ENCODE assay signal across 22 cellular contexts in the genomic region with DNA sequence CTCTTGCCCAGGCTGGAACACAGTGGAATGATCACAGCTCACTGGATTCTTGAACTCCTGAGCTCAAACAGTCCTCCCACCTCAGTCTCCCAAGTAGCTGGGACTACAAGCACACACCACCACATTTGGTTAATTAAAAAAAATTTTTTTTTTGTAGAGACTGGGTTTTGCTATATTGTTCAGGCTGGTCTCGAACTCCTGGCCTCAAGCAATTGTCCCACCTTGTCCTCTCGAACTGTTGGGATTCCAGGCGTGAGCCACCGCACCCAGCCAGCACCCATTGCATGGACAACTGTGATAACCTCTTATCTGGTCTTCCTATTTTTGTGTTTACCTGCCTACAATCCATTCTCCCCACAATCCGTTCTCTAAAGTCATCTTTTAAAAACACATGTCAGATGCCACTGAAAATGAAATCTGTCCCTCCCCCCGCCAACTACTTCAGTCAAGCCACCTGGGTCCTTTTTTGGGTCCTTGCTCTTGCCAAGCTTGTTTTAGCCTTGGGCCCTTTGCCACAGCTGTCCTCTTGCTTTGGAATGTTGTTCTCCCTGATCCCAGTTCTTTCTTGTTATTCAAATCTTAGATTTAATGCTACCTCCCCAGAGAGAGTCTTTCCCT.
DNase-seq lines count a peak whose midpoint lies in the region; ATAC-seq and TF ChIP-seq lines count a peak whose summit lies in the region.
"Had no signal": no experiment of that assay in that cellular context is flagged by ENCODE, and none has a peak within 500 bp of the region (broad histone marks: within the 10 kb centered on the region; RNA-seq: fewer than 3 reads in every experiment).

No MANE protein-coding gene starts in this region.

- H4K8ac ChIP-seq in trophoblast cell (ENCODE audit: low read depth, low read length), result no peak overlapping the region

- H3K18ac ChIP-seq in trophoblast cell (ENCODE audit: low read length), result no peak overlapping the region

- H2AFZ ChIP-seq in KMS-11 (ENCODE audit: low read depth) (no peak overlapping the region), trophoblast cell (ENCODE audit: insufficient read depth, low read length, poor library complexity) (no peak overlapping the region)

- H3K23ac ChIP-seq in trophoblast cell (ENCODE audit: low read length), result no peak overlapping the region

- H2AK5ac ChIP-seq in trophoblast cell (ENCODE audit: low read length), result no peak overlapping the region

- H3K4me1 ChIP-seq in BLaER1 treated with 17β-estradiol and CSF1 and Interleukin-3, amounts not matched to agents 10 nM and 100 nM, result peaks cover 14 to 23% (median 18%) of the 10 kb centered on the region in 10 experiments
- H3K4me1 ChIP-seq in KMS-11 (ENCODE audit: low read depth, poor library complexity, severe bottlenecking), result peaks cover 15% of the 10 kb centered on the region
- peaks cover 0 to 3% of the 10 kb centered on the region in 2 experiments for H3K4me1 ChIP-seq in trophoblast cell (ENCODE audit: control insufficient read depth in 1 of 2, insufficient read depth in 2 of 2, low read length in 2 of 2)

- H3K4ac ChIP-seq in trophoblast cell (ENCODE audit: low read depth, low read length), result no peak overlapping the region

- H2BK12ac ChIP-seq in trophoblast cell (ENCODE audit: low read length), result no peak overlapping the region

- WGBS in trophoblast cell (ENCODE audit: extremely low coverage, insufficient coverage, insufficient read length), result no CpG with 5 or more reads among the region's 6 CpGs
- 87 to 88% methylated on average over 6 of the region's 6 CpGs for WGBS in lower leg skin, 2 donors

- intact Hi-C loops in lower leg skin (cut with DNase I; ENCODE audit: low total_unique reads), result no loop called here

- H3K9ac ChIP-seq in BLaER1 treated with 17β-estradiol and CSF1 and Interleukin-3, amounts not matched to agents 10 nM and 100 nM, result no peak overlapping the region
- H3K9ac ChIP-seq in KMS-11, result no peak overlapping the region
- no peak overlapping the region for H3K9ac ChIP-seq in trophoblast cell (ENCODE audit: low read length)
- H3K9ac ChIP-seq: BLaER1, SK-N-SH had no signal

- H2BK120ac ChIP-seq in trophoblast cell (ENCODE audit: insufficient read depth, low read length, poor library complexity), result no peak overlapping the region

- H3K79me1 ChIP-seq in trophoblast cell (ENCODE audit: low read length), result no peaks in the 10 kb centered on the region

- 0 out of 22 replicates have a peak, but pooled peaks cover 0 to 4% (median 0%) of the 10 kb centered on the region in 11 experiments for H3K9me3 ChIP-seq in BLaER1 treated with 17β-estradiol and CSF1 and Interleukin-3, amounts not matched to agents 10 nM and 100 nM (replicated peaks in 1 of 11)
- no peaks in the 10 kb centered on the region for H3K9me3 ChIP-seq in trophoblast cell (ENCODE audit: insufficient read depth, low read depth, low read length)
- H3K9me3 ChIP-seq: BLaER1, SK-N-SH had no signal

- DNase-seq in coronary artery (ENCODE audit: low spot score), result no peak
- DNase-seq in trophoblast cell, result peak; percentile 62 to 83
- no peak for DNase-seq in ecto neural progenitor cell (ENCODE audit: low spot score)
- DNase-seq in lower leg skin (ENCODE audit: low spot score in 2 of 2), result no peak
- DNase-seq: CD4-positive, alpha-beta T cell; DMS53; GDM1; Kasumi-1; MG63; NCI-H1105 treated with DMSO at 0.1 percent for 48 hours; NCI-H2029; NCI-H446 treated with DMSO at 0.1 percent for 48 hours; NCI-H526 treated with DMSO at 0.1 percent for 48 hours; SHP77; SK-N-SH had no signal

- TF ChIP-seq POLR2A in lower leg skin (IDR thresholded peaks at IDR 0.05), result no peak

- H3K79me2 ChIP-seq in KMS-11 (ENCODE audit: insufficient read depth, low read depth) (no peaks in the 10 kb centered on the region), trophoblast cell (ENCODE audit: control insufficient read depth, insufficient read depth, low read length, poor library complexity) (no peaks in the 10 kb centered on the region)

- no peak overlapping the region for H3K27ac ChIP-seq in BLaER1 treated with 17β-estradiol and CSF1 and Interleukin-3, amounts not matched to agents 10 nM and 100 nM
- no peak overlapping the region for H3K27ac ChIP-seq in KMS-11
- H3K27ac ChIP-seq in coronary artery, result peak overlapping the region; percentile 3 to 4
- H3K27ac ChIP-seq in trophoblast cell (ENCODE audit: low read depth, low read length), result no peak overlapping the region
- H3K27ac ChIP-seq: BLaER1 had no signal

- no peaks in the 10 kb centered on the region for H4K20me1 ChIP-seq in BLaER1 treated with 17β-estradiol and CSF1 and Interleukin-3, amounts not matched to agents 10 nM and 100 nM
- no peaks in the 10 kb centered on the region for H4K20me1 ChIP-seq in KMS-11 (ENCODE audit: insufficient read depth)
- H4K20me1 ChIP-seq: BLaER1 had no signal

- no peaks in the 10 kb centered on the region for H3K27me3 ChIP-seq in BLaER1 treated with 17β-estradiol and CSF1 and Interleukin-3, amounts not matched to agents 10 nM and 100 nM
- no peaks in the 10 kb centered on the region for H3K27me3 ChIP-seq in KMS-11 (ENCODE audit: insufficient read depth, low read depth)
- no peaks in the 10 kb centered on the region for H3K27me3 ChIP-seq in trophoblast cell (ENCODE audit: insufficient read depth, low read length)
- H3K27me3 ChIP-seq: BLaER1, MG63 had no signal

- H3K4me3 ChIP-seq in BLaER1 treated with 17β-estradiol and CSF1 and Interleukin-3, amounts not matched to agents 10 nM and 100 nM, result no peak overlapping the region
- H3K4me3 ChIP-seq in KMS-11 (IDR thresholded peaks at IDR 0.05; ENCODE audit: insufficient read depth, low read depth, low read length) (no peak overlapping the region), coronary artery (no peak overlapping the region), trophoblast cell (ENCODE audit: low read depth, low read length) (no peak overlapping the region), lower leg skin (ENCODE audit: low read depth, poor library complexity, severe bottlenecking) (no peak overlapping the region)
- H3K4me3 ChIP-seq: BLaER1, GM12878, MG63 had no signal

- H4K91ac ChIP-seq in trophoblast cell (ENCODE audit: low read depth, low read length), result peak overlapping the region; percentile 17

- H2BK5ac ChIP-seq in trophoblast cell (ENCODE audit: low read depth, low read length, poor library complexity), result no peak overlapping the region

- TF ChIP-seq CTCF in KMS-11 (conservative IDR thresholded peaks at IDR 0.05; ENCODE audit: low read depth, low read length), result no peak
- TF ChIP-seq CTCF in coronary artery (IDR thresholded peaks at IDR 0.05), result no peak
- TF ChIP-seq CTCF in lower leg skin (IDR thresholded peaks at IDR 0.05), result no peak

- H4K12ac ChIP-seq in trophoblast cell (ENCODE audit: low read depth, low read length), result no peak overlapping the region

- no peaks in the 10 kb centered on the region for H3K36me3 ChIP-seq in BLaER1 treated with 17β-estradiol and CSF1 and Interleukin-3, amounts not matched to agents 10 nM and 100 nM
- H3K36me3 ChIP-seq in KMS-11 (ENCODE audit: insufficient read depth) (no peaks in the 10 kb centered on the region), trophoblast cell (ENCODE audit: control insufficient read depth in 1 of 2, insufficient read depth in 2 of 2, low read length in 2 of 2) (no peaks in the 10 kb centered on the region)
- H3K36me3 ChIP-seq: BLaER1, MG63 had no signal

- ATAC-seq in HG03025 (IDR thresholded peaks at IDR 0.05; ENCODE audit: low FRiP score, unreplicated experiment) (no peak), GM21529 (IDR thresholded peaks at IDR 0.05; ENCODE audit: unreplicated experiment) (no peak)
- ATAC-seq: HCT116 had no signal

- no peak overlapping the region for H3K14ac ChIP-seq in trophoblast cell (ENCODE audit: low read length)

- peak overlapping the region in 6 of 11 experiments; percentile 61 to 74 (median 68); a peak in 7 of 22 replicates for H3K4me2 ChIP-seq in BLaER1 treated with 17β-estradiol and CSF1 and Interleukin-3, amounts not matched to agents 10 nM and 100 nM
- H3K4me2 ChIP-seq in KMS-11, result peak overlapping the region; percentile 31; the same call in 1 of the 2 replicates
- no peak overlapping the region for H3K4me2 ChIP-seq in trophoblast cell (ENCODE audit: low read length)
- H3K4me2 ChIP-seq: SK-N-SH had no signal

Comparison
In these comparisons a context has a peak if more than half of its experiments do, and no peak if none do; other contexts are left out.
1. H3K27ac ChIP-seq: peak in coronary artery (2 of 2); none in BLaER1 treated with 17β-estradiol and CSF1 and Interleukin-3, amounts not matched to agents 10 nM and 100 nM (0 of 11), KMS-11 (single experiment) and trophoblast cell (single experiment).
2. DNase-seq: peak in trophoblast cell (2 of 2); none in coronary artery (single experiment), ecto neural progenitor cell (single experiment) and lower leg skin (0 of 2).